Comparison of ENCODE assay signal across 24 cellular contexts in the genomic region with DNA sequence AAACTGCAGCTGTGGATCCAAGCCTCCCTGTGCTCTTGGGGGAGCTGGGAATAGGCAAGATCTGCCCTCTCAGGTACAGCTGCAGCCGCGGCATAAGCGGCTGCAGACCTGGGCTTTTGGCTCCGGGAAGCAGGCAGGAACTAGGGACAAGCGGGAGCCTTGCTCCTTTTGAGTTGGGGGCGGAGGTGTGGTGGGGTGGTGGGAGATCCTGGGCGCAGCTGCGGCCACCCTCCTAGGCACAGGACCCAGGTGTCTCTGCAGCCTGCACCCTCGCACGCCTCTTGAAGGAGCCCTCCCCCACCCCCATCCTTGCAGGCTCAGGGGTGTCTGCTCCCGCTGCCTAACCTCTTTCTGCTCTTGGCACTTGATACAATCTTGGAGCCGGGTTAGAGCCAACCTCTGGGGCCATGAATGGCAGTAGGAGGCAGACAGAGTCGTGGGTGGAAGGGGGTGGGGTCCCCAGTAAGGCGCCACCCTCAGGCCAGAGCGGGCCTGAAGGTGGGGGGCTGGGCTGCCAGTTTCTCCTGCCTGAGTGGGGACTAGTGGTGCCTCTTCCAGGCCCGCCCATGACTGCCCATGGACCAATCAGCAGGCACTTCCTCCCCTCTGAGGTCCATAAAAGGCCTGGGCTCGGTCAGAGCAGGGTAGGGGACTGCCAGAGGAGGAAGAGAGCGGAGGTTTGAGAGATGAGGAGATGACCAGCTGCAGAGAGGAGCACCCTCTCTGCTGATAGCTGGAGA.
"Had no signal": no experiment of that assay in that cellular context is flagged by ENCODE, and none has a peak within 500 bp of the region (broad histone marks: within the 10 kb centered on the region; RNA-seq: fewer than 3 reads in every experiment).

No MANE protein-coding gene starts in this region.

- H3K9me3 ChIP-seq: adrenal gland, colonic mucosa, neutrophil, transverse colon had no signal

- H3K9ac ChIP-seq: parathyroid adenoma had no signal

- H3K27ac ChIP-seq: adrenal gland, colonic mucosa, dorsolateral prefrontal cortex, esophagus muscularis mucosa, neutrophil, parathyroid adenoma, suprapubic skin, transverse colon had no signal

- H3K36me3 ChIP-seq: adrenal gland, colonic mucosa, esophagus muscularis mucosa, neutrophil, suprapubic skin, transverse colon had no signal

- H3K27ac Mint-ChIP-seq: activated naive CD4-positive, alpha-beta T cell treated with anti-CD3 and anti-CD28 coated beads, Interleukin-2, amount 50 U/mL, for 72 hours; activated T-helper 17 cell treated with anti-CD3 and anti-CD28 coated beads, Interleukin-2, amount 50 U/mL, for 72 hours; effector memory CD8-positive, alpha-beta T cell; memory B cell; natural killer cell treated with Interleukin-12 subunit alpha and Interleukin-12 subunit beta and Interleukin-15 and Interleukin-18, amount 100 ng/mL, for 72 hours; stimulated activated naive CD8-positive, alpha-beta T cell treated with anti-CD3 and anti-CD28 coated beads, Interleukin-15, Interleukin-2, amounts not matched to agents 100 ng/mL and 50 ng/mL, for 24 hours; T-helper 1 cell treated with Interleukin-12 subunit alpha and Interleukin-12 subunit beta and Interleukin-4 antibody, amounts not matched to agents 30 μg/mL and 1 μg/mL, for 36 hours had no signal

- H3K4me1 ChIP-seq: adrenal gland, colonic mucosa, parathyroid adenoma, suprapubic skin had no signal

- H3K27me3 ChIP-seq: adrenal gland, colonic mucosa, esophagus muscularis mucosa, neutrophil, suprapubic skin, transverse colon had no signal

- ATAC-seq: activated CD4-positive, CD25-positive, alpha-beta regulatory T cell treated with anti-CD3 and anti-CD28 coated beads, Interleukin-2, amount 50 U/mL, for 24 hours; activated naive CD4-positive, alpha-beta T cell treated with anti-CD3 and anti-CD28 coated beads, Interleukin-2, amount 50 U/mL, for 72 hours; activated T-helper 17 cell treated with anti-CD3 and anti-CD28 coated beads, Interleukin-2, amount 50 U/mL, for 72 hours; effector memory CD8-positive, alpha-beta T cell; natural killer cell treated with Interleukin-12 subunit alpha and Interleukin-12 subunit beta and Interleukin-15 and Interleukin-18, amount 100 ng/mL, for 72 hours had no signal

- H3K4me1 Mint-ChIP-seq: activated T-helper 17 cell treated with anti-CD3 and anti-CD28 coated beads, Interleukin-2, amount 50 U/mL, for 72 hours; central memory CD8-positive, alpha-beta T cell; memory B cell had no signal

- DNase-seq: activated CD4-positive, alpha-beta T cell treated with anti-CD3 and anti-CD28 coated beads, Interleukin-2, amount 50 U/mL, for 1 hour; activated T-cell treated with anti-CD3 and anti-CD28 coated beads, Interleukin-2, amount 50 U/mL, for 1 hour; adrenal gland; colonic mucosa; dorsolateral prefrontal cortex; effector memory CD8-positive, alpha-beta T cell; hippocampal formation; stimulated activated CD4-positive, alpha-beta T cell treated with anti-CD3 and anti-CD28 coated beads, Interleukin-4, amount 100 ng/mL, for 24 hours; T1000; transverse colon had no signal

- H3K4me3 Mint-ChIP-seq: activated T-helper 17 cell treated with anti-CD3 and anti-CD28 coated beads, Interleukin-2, amount 50 U/mL, for 72 hours; central memory CD8-positive, alpha-beta T cell; effector memory CD8-positive, alpha-beta T cell; memory B cell; natural killer cell treated with Interleukin-12 subunit alpha and Interleukin-12 subunit beta and Interleukin-15 and Interleukin-18, amount 100 ng/mL, for 72 hours; stimulated activated naive CD8-positive, alpha-beta T cell treated with anti-CD3 and anti-CD28 coated beads, Interleukin-15, Interleukin-2, amounts not matched to agents 100 ng/mL and 50 ng/mL, for 24 hours; T-helper 1 cell treated with Interleukin-12 subunit alpha and Interleukin-12 subunit beta and Interleukin-4 antibody, amounts not matched to agents 30 μg/mL and 1 μg/mL, for 36 hours had no signal

- H3K27me3 Mint-ChIP-seq: natural killer cell treated with Interleukin-12 subunit alpha and Interleukin-12 subunit beta and Interleukin-15 and Interleukin-18, amount 100 ng/mL, for 72 hours had no signal

- H3K9me3 Mint-ChIP-seq: T-helper 1 cell treated with Interleukin-12 subunit alpha and Interleukin-12 subunit beta and Interleukin-4 antibody, amounts not matched to agents 30 μg/mL and 1 μg/mL, for 36 hours had no signal

- FAIRE-seq: frontal cortex, urothelium cell line had no signal

- H3K4me3 ChIP-seq: adrenal gland, colonic mucosa, dorsolateral prefrontal cortex, esophagus muscularis mucosa, suprapubic skin, transverse colon had no signal
